1 cellular context compared by ENCODE assay signal in the genomic region with DNA sequence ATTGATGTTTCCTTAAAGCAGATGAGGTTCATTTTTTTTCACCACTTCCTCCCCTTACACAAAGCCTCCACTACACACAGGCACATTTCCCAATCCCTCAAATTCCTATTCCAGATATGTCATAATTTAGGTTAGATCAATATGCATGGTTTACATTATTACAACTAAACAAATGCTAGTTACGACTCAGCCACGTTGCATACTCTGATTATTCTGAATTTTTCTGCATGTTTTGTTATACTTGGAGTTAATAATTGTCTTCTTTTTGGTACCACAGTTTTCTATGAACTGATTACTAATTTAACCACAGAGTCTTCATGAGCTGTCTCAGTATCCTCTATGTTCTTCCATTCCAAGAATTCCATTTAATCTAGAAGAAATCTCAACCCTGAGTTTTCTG.
TF ChIP-seq lines count a peak whose summit lies in the region.

No MANE protein-coding gene starts in this region.

TF ChIP-seq in WTC11, 78 proteins besides CTCF, POLR2A, EP300 and RAD21 (continued from another document):
- TF ChIP-seq, protein P1, sequence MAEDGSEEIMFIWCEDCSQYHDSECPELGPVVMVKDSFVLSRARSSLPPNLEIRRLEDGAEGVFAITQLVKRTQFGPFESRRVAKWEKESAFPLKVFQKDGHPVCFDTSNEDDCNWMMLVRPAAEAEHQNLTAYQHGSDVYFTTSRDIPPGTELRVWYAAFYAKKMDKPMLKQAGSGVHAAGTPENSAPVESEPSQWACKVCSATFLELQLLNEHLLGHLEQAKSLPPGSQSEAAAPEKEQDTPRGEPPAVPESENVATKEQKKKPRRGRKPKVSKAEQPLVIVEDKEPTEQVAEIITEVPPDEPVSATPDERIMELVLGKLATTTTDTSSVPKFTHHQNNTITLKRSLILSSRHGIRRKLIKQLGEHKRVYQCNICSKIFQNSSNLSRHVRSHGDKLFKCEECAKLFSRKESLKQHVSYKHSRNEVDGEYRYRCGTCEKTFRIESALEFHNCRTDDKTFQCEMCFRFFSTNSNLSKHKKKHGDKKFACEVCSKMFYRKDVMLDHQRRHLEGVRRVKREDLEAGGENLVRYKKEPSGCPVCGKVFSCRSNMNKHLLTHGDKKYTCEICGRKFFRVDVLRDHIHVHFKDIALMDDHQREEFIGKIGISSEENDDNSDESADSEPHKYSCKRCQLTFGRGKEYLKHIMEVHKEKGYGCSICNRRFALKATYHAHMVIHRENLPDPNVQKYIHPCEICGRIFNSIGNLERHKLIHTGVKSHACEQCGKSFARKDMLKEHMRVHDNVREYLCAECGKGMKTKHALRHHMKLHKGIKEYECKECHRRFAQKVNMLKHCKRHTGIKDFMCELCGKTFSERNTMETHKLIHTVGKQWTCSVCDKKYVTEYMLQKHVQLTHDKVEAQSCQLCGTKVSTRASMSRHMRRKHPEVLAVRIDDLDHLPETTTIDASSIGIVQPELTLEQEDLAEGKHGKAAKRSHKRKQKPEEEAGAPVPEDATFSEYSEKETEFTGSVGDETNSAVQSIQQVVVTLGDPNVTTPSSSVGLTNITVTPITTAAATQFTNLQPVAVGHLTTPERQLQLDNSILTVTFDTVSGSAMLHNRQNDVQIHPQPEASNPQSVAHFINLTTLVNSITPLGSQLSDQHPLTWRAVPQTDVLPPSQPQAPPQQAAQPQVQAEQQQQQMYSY (CRISPR knock-in tag; IDR thresholded peaks at IDR 0.05), result no peak
- TF ChIP-seq MXD4 (CRISPR knock-in tag; IDR thresholded peaks at IDR 0.05; ENCODE audit: borderline replicate concordance) (no peak), GRHL2 (CRISPR knock-in tag; IDR thresholded peaks at IDR 0.05; ENCODE audit: insufficient replicate concordance, severe bottlenecking) (no peak), ESRRA (CRISPR knock-in tag; IDR thresholded peaks at IDR 0.05; ENCODE audit: borderline replicate concordance) (no peak), ZNF396 (CRISPR knock-in tag; IDR thresholded peaks at IDR 0.05; ENCODE audit: borderline replicate concordance) (no peak), NFYB (CRISPR knock-in tag; conservative IDR thresholded peaks at IDR 0.05; ENCODE audit: low read depth) (no peak), TEAD4 (CRISPR knock-in tag; IDR thresholded peaks at IDR 0.05) (no peak), SMAD4 (CRISPR knock-in tag; IDR thresholded peaks at IDR 0.05) (no peak)
- TF ChIP-seq, protein P2, sequence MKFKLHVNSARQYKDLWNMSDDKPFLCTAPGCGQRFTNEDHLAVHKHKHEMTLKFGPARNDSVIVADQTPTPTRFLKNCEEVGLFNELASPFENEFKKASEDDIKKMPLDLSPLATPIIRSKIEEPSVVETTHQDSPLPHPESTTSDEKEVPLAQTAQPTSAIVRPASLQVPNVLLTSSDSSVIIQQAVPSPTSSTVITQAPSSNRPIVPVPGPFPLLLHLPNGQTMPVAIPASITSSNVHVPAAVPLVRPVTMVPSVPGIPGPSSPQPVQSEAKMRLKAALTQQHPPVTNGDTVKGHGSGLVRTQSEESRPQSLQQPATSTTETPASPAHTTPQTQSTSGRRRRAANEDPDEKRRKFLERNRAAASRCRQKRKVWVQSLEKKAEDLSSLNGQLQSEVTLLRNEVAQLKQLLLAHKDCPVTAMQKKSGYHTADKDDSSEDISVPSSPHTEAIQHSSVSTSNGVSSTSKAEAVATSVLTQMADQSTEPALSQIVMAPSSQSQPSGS (CRISPR knock-in tag; IDR thresholded peaks at IDR 0.05; ENCODE audit: borderline replicate concordance, low read depth), result no peak
- TF ChIP-seq, protein P3, sequence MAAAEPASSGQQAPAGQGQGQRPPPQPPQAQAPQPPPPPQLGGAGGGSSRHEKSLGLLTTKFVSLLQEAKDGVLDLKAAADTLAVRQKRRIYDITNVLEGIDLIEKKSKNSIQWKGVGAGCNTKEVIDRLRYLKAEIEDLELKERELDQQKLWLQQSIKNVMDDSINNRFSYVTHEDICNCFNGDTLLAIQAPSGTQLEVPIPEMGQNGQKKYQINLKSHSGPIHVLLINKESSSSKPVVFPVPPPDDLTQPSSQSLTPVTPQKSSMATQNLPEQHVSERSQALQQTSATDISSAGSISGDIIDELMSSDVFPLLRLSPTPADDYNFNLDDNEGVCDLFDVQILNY (CRISPR knock-in tag; IDR thresholded peaks at IDR 0.05), result no peak
- TF ChIP-seq, protein P4, sequence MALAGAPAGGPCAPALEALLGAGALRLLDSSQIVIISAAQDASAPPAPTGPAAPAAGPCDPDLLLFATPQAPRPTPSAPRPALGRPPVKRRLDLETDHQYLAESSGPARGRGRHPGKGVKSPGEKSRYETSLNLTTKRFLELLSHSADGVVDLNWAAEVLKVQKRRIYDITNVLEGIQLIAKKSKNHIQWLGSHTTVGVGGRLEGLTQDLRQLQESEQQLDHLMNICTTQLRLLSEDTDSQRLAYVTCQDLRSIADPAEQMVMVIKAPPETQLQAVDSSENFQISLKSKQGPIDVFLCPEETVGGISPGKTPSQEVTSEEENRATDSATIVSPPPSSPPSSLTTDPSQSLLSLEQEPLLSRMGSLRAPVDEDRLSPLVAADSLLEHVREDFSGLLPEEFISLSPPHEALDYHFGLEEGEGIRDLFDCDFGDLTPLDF (CRISPR knock-in tag; IDR thresholded peaks at IDR 0.05), result no peak
- TF ChIP-seq, protein P5, sequence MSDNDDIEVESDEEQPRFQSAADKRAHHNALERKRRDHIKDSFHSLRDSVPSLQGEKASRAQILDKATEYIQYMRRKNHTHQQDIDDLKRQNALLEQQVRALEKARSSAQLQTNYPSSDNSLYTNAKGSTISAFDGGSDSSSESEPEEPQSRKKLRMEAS (CRISPR knock-in tag; IDR thresholded peaks at IDR 0.05), result no peak
